ENCODE assay signal across 21 cellular contexts in genomic region chr7:134939136-134939535, GRCh38. TPM values are rescaled to one million over a fixed set of nuclear protein-coding genes. Genes with fewer than 3 reads are reported as not detected.
DNase-seq lines count a peak whose midpoint lies in the region; ATAC-seq and TF ChIP-seq lines count a peak whose summit lies in the region.
"Had no signal": no experiment of that assay in that cellular context is flagged by ENCODE, and none has a peak within 500 bp of the region (broad histone marks: within the 10 kb centered on the region; RNA-seq: fewer than 3 reads in every experiment).

No MANE protein-coding gene starts in this region.

- no peaks in the 10 kb centered on the region for H3K9me3 ChIP-seq in left ventricle myocardium inferior (replicated peaks)
- no peaks in the 10 kb centered on the region for H3K9me3 ChIP-seq in heart left ventricle
- no peaks in the 10 kb centered on the region for H3K9me3 ChIP-seq in esophagus muscularis mucosa
- H3K9me3 ChIP-seq in trophoblast cell (ENCODE audit: insufficient read depth, low read depth, low read length), result no peaks in the 10 kb centered on the region
- H3K9me3 ChIP-seq in tibial artery, result no peaks in the 10 kb centered on the region
- no peaks in the 10 kb centered on the region for H3K9me3 ChIP-seq in CD4-positive, alpha-beta memory T cell (ENCODE audit: control insufficient read depth in 1 of 2, low read length in 2 of 2)

- H3K4ac ChIP-seq in trophoblast cell (ENCODE audit: low read depth, low read length), result no peak overlapping the region

- no peak for TF ChIP-seq POLR2A in heart left ventricle (IDR thresholded peaks at IDR 0.05)
- TF ChIP-seq POLR2A in esophagus muscularis mucosa (IDR thresholded peaks at IDR 0.05; ENCODE audit: low read depth), result no peak

- ATAC-seq in heart left ventricle, result no peak
- no peak for ATAC-seq in GM18858 (IDR thresholded peaks at IDR 0.05; ENCODE audit: unreplicated experiment)
- ATAC-seq in HG02981 (IDR thresholded peaks at IDR 0.05; ENCODE audit: unreplicated experiment), result no peak
- ATAC-seq: Right ventricle myocardium inferior had no signal

- POLR2A ChIA-PET in CD4-positive, alpha-beta memory T cell (lab: Charles Lee; ENCODE audit: partially characterized antibody), result no interaction called here

- H3K4me1 ChIP-seq in left ventricle myocardium inferior (peaks cover 58% of the 10 kb centered on the region), heart left ventricle (peaks cover 0 to 50% (median 27%) of the 10 kb centered on the region in 12 donors), esophagus muscularis mucosa (peaks cover 26 to 88% (median 75%) of the 10 kb centered on the region in 4 donors), trophoblast cell (ENCODE audit: control insufficient read depth in 1 of 2, insufficient read depth in 2 of 2, low read length in 2 of 2) (peaks cover 18 to 25% of the 10 kb centered on the region in 2 experiments), tibial artery (peaks cover 0 to 91% (median 30%) of the 10 kb centered on the region in 4 donors)
- H3K4me1 ChIP-seq in CD4-positive, alpha-beta memory T cell (ENCODE audit: insufficient read depth, low read length), result no peaks in the 10 kb centered on the region

- H3K18ac ChIP-seq in trophoblast cell (ENCODE audit: low read length), result no peak overlapping the region

- H3K36me3 Mint-ChIP-seq in CD4-positive, alpha-beta memory T cell, result no peaks in the 10 kb centered on the region

- TF ChIP-seq CTCF in left ventricle myocardium inferior (IDR thresholded peaks at IDR 0.05; ENCODE audit: borderline replicate concordance) (no peak), heart left ventricle (IDR thresholded peaks at IDR 0.05) (no peak), esophagus muscularis mucosa (IDR thresholded peaks at IDR 0.05) (no peak), tibial artery (IDR thresholded peaks at IDR 0.05) (no peak)

- H3K27ac Mint-ChIP-seq in CD4-positive, alpha-beta memory T cell, result no peak overlapping the region

- H4K8ac ChIP-seq in trophoblast cell (ENCODE audit: low read depth, low read length), result no peak overlapping the region

- H3K23ac ChIP-seq in trophoblast cell (ENCODE audit: low read length), result no peak overlapping the region

- H2AFZ ChIP-seq in trophoblast cell (ENCODE audit: insufficient read depth, low read length, poor library complexity), result no peak overlapping the region

- no peak overlapping the region for H2BK12ac ChIP-seq in trophoblast cell (ENCODE audit: low read length)

- no peak overlapping the region for H3K9ac ChIP-seq in trophoblast cell (ENCODE audit: low read length)

- peaks cover 1% of the 10 kb centered on the region in 2 donors for H3K27me3 Mint-ChIP-seq in CD4-positive, alpha-beta memory T cell

- H3K79me1 ChIP-seq in trophoblast cell (ENCODE audit: low read length), result peaks cover 15% of the 10 kb centered on the region

- CTCF ChIA-PET in CD4-positive, alpha-beta memory T cell (lab: Charles Lee; ENCODE audit: partially characterized antibody), result interaction anchor here (1.0 kb wide), 1 partner anchor 48 kb away, joined by 3 read pairs; no protein-coding TSS in a partner anchor

- no peak overlapping the region for H3K14ac ChIP-seq in trophoblast cell (ENCODE audit: low read length)

- no peak for TF ChIP-seq EP300 in esophagus muscularis mucosa (IDR thresholded peaks at IDR 0.05)

- H3K9me3 Mint-ChIP-seq in CD4-positive, alpha-beta memory T cell, result no peaks in the 10 kb centered on the region

- peaks cover 5% of the 10 kb centered on the region for H3K79me2 ChIP-seq in trophoblast cell (ENCODE audit: control insufficient read depth, insufficient read depth, low read length, poor library complexity)

- no peak overlapping the region for H3K4me3 Mint-ChIP-seq in CD4-positive, alpha-beta memory T cell

- no peaks in the 10 kb centered on the region for H3K27me3 ChIP-seq in left ventricle myocardium inferior (ENCODE audit: low read depth)
- H3K27me3 ChIP-seq in heart left ventricle, result no peaks in the 10 kb centered on the region
- no peaks in the 10 kb centered on the region for H3K27me3 ChIP-seq in esophagus muscularis mucosa
- no peaks in the 10 kb centered on the region for H3K27me3 ChIP-seq in trophoblast cell (ENCODE audit: insufficient read depth, low read length)
- no peaks in the 10 kb centered on the region for H3K27me3 ChIP-seq in tibial artery
- H3K27me3 ChIP-seq in CD4-positive, alpha-beta memory T cell (ENCODE audit: insufficient read depth, low read length), result no peaks in the 10 kb centered on the region

- H2BK120ac ChIP-seq in trophoblast cell (ENCODE audit: insufficient read depth, low read length, poor library complexity), result no peak overlapping the region

- no peak for DNase-seq in left ventricle myocardium inferior
- DNase-seq in heart left ventricle, result no peak
- no peak for DNase-seq in esophagus muscularis mucosa (ENCODE audit: extremely low spot score)
- DNase-seq in trophoblast cell, result peak; percentile 92 to 95
- DNase-seq in tibial artery, result no peak
- DNase-seq in CD4-positive, alpha-beta memory T cell, result no peak
- DNase-seq: AML-193, DMS79, Kasumi-1, MM.1S, NCI-H1092, NCI-H1436 treated with DMSO at 0.1 percent for 48 hours, NCI-H2029, NCI-H2171, NCI-H446, NCI-H69 had no signal

- H3K4me1 Mint-ChIP-seq in CD4-positive, alpha-beta memory T cell, result no peaks in the 10 kb centered on the region

- H3K4me3 ChIP-seq in left ventricle myocardium inferior (no peak overlapping the region), heart left ventricle (no peak overlapping the region), esophagus muscularis mucosa (no peak overlapping the region), trophoblast cell (ENCODE audit: low read depth, low read length) (no peak overlapping the region), tibial artery (no peak overlapping the region)
- H3K4me3 ChIP-seq in CD4-positive, alpha-beta memory T cell (ENCODE audit: low read length in 2 of 2), result no peak overlapping the region

- no peak overlapping the region for H3K4me2 ChIP-seq in trophoblast cell (ENCODE audit: low read length)

- H2BK5ac ChIP-seq in trophoblast cell (ENCODE audit: low read depth, low read length, poor library complexity), result no peak overlapping the region

- 66 to 84% (median 74%) methylated on average over 4 of the region's 4 CpGs for WGBS in heart left ventricle, 4 donors
- 70% methylated on average over 4 of the region's 4 CpGs for WGBS in esophagus muscularis mucosa
- WGBS in trophoblast cell (ENCODE audit: extremely low coverage, insufficient coverage, insufficient read length), result no CpG with 5 or more reads among the region's 4 CpGs

- H3K36me3 ChIP-seq in left ventricle myocardium inferior (peaks cover 46% of the 10 kb centered on the region), heart left ventricle (peaks cover 0 to 95% (median 23%) of the 10 kb centered on the region in 9 donors), esophagus muscularis mucosa (peaks cover 3 to 86% (median 48%) of the 10 kb centered on the region in 4 donors), trophoblast cell (ENCODE audit: control insufficient read depth in 1 of 2, insufficient read depth in 2 of 2, low read length in 2 of 2) (peaks cover 7 to 27% of the 10 kb centered on the region in 2 experiments), tibial artery (peaks cover 24 to 34% (median 29%) of the 10 kb centered on the region in 3 donors)
- no peaks in the 10 kb centered on the region for H3K36me3 ChIP-seq in CD4-positive, alpha-beta memory T cell (ENCODE audit: insufficient read depth, low read length)

- H4K12ac ChIP-seq in trophoblast cell (ENCODE audit: low read depth, low read length), result no peak overlapping the region

- H3K27ac ChIP-seq in left ventricle myocardium inferior (replicated peaks), result peak overlapping the region; percentile 31
- H3K27ac ChIP-seq in heart left ventricle, result peak overlapping the region in 5 of 12 donors; percentile 3 to 61 (median 11)
- peak overlapping the region; percentile 82 to 89 (median 84) for H3K27ac ChIP-seq in esophagus muscularis mucosa (replicated peaks in 1 of 4)
- peak overlapping the region; percentile 91 for H3K27ac ChIP-seq in trophoblast cell (ENCODE audit: low read depth, low read length)
- peak overlapping the region; percentile 60 to 80 for H3K27ac ChIP-seq in tibial artery
- no peak overlapping the region for H3K27ac ChIP-seq in CD4-positive, alpha-beta memory T cell (ENCODE audit: low read depth, low read length)
- H3K27ac ChIP-seq: 22Rv1, C4-2B had no signal

- no peak overlapping the region for H2AK5ac ChIP-seq in trophoblast cell (ENCODE audit: low read length)

- no peak overlapping the region for H4K91ac ChIP-seq in trophoblast cell (ENCODE audit: low read depth, low read length)

- intact Hi-C loops in left ventricle myocardium inferior (cut with micrococcal nuclease), result no loop called here
- intact Hi-C loops in heart left ventricle (cut with DNase I), result loop anchor here in 5 of 10 donors (5.0 to 10.0 kb wide), 5 partner anchors 47 to 232 kb away; partner anchors contain the start of gene CALD1 (in 2 of the 5)
- intact Hi-C loops in esophagus muscularis mucosa (cut with DNase I), result loop anchor here (10.0 kb wide), 1 partner anchor 154 kb away; no protein-coding TSS in a partner anchor
- intact Hi-C loops in tibial artery (cut with DNase I; ENCODE audit: low total_unique reads), result loop anchor here (10.0 kb wide), 2 partner anchors 54 to 94 kb away; no protein-coding TSS in a partner anchor
- intact Hi-C loops in CD4-positive, alpha-beta memory T cell (cut with micrococcal nuclease), result no loop called here

RNA-seq across cellular contexts. Expression of gene AGBL3, which starts 47.2 kb away (rescaled TPM):
- total RNA-seq in left ventricle myocardium inferior (1.5 TPM), heart left ventricle (1 to 10 TPM in 4 of 9 donors, under 1 TPM in 5; 0.40 to 1.5 (median 0.93) TPM), esophagus muscularis mucosa (1 to 10 TPM in 3 of 4 donors, under 1 TPM in 1; 0.66 to 3.3 (median 1.7) TPM)
- under 1 TPM; 0.83 to 0.99 TPM for polyA plus RNA-seq in heart left ventricle
- 0.60 and 0.75 TPM in 2 replicates for polyA plus RNA-seq in trophoblast cell (2013)
- total RNA-seq in CD4-positive, alpha-beta memory T cell, result 1 to 10 TPM; 5.5 to 6.2 TPM
- polyA plus RNA-seq in CD4-positive, alpha-beta memory T cell, result under 1 TPM; 0.42 to 0.91 TPM

Comparison
In these comparisons a context has a peak if more than half of its experiments do, and no peak if none do; other contexts are left out.
1. DNase-seq: peak in trophoblast cell (2 of 2); none in left ventricle myocardium inferior (single experiment), heart left ventricle (0 of 5), esophagus muscularis mucosa (single experiment), tibial artery (0 of 2) and CD4-positive, alpha-beta memory T cell (0 of 5).
2. intact Hi-C loops: an anchor here in esophagus muscularis mucosa (10.0 kb wide) and tibial artery (10.0 kb wide); none called in left ventricle myocardium inferior and CD4-positive, alpha-beta memory T cell.